Comparison of ENCODE assay signal across 1 cellular context in the genomic region with DNA sequence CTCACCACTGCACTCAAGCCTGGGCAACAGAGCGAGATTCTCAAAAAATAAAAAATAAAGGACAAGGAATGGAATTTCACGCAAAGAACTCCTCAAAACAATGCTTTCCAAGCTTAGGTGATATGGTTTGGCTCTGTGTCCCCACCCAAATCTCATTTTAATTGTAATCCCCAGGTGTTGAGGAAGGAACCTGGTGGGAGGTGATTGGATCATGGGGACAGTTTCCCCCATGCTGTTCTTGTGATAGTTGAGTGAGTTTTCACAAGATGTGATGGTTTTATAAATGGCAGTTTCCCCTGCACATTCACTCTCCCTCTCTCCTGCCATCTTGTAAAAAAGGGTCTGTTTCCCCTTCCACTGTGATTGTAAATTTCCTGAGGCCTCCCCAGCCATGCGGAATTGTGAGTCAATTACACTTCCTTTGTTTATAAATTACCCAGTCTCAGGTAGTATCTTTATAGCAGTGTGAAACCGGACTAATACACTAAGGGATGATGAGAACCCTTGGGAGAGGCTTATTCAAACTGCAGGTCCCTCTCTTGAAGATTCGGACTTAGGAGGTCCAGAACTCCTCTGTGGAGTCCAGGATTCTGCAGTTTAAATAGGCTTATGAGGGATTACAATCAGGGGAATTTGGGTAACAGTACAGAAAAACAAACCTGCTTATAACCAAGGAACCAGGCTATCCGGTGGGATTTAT.
TF ChIP-seq lines count a peak whose summit lies in the region.

No MANE protein-coding gene starts in this region.

TF ChIP-seq in WTC11, 78 proteins besides CTCF, POLR2A, EP300 and RAD21 (continued from another document):
- TF ChIP-seq, protein P1, sequence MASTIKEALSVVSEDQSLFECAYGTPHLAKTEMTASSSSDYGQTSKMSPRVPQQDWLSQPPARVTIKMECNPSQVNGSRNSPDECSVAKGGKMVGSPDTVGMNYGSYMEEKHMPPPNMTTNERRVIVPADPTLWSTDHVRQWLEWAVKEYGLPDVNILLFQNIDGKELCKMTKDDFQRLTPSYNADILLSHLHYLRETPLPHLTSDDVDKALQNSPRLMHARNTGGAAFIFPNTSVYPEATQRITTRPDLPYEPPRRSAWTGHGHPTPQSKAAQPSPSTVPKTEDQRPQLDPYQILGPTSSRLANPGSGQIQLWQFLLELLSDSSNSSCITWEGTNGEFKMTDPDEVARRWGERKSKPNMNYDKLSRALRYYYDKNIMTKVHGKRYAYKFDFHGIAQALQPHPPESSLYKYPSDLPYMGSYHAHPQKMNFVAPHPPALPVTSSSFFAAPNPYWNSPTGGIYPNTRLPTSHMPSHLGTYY (CRISPR knock-in tag; IDR thresholded peaks at IDR 0.05) = no peak
- TF ChIP-seq ZNF423 (CRISPR knock-in tag; IDR thresholded peaks at IDR 0.05) = 0 out of 2 replicates have a peak, but pooled peaks have one; percentile 49
- no peak for TF ChIP-seq ZBTB21 (CRISPR knock-in tag; IDR thresholded peaks at IDR 0.05; ENCODE audit: borderline replicate concordance)
- TF ChIP-seq, protein P2, sequence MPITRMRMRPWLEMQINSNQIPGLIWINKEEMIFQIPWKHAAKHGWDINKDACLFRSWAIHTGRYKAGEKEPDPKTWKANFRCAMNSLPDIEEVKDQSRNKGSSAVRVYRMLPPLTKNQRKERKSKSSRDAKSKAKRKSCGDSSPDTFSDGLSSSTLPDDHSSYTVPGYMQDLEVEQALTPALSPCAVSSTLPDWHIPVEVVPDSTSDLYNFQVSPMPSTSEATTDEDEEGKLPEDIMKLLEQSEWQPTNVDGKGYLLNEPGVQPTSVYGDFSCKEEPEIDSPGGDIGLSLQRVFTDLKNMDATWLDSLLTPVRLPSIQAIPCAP (CRISPR knock-in tag; IDR thresholded peaks at IDR 0.05) = no peak
- TF ChIP-seq, protein P3, sequence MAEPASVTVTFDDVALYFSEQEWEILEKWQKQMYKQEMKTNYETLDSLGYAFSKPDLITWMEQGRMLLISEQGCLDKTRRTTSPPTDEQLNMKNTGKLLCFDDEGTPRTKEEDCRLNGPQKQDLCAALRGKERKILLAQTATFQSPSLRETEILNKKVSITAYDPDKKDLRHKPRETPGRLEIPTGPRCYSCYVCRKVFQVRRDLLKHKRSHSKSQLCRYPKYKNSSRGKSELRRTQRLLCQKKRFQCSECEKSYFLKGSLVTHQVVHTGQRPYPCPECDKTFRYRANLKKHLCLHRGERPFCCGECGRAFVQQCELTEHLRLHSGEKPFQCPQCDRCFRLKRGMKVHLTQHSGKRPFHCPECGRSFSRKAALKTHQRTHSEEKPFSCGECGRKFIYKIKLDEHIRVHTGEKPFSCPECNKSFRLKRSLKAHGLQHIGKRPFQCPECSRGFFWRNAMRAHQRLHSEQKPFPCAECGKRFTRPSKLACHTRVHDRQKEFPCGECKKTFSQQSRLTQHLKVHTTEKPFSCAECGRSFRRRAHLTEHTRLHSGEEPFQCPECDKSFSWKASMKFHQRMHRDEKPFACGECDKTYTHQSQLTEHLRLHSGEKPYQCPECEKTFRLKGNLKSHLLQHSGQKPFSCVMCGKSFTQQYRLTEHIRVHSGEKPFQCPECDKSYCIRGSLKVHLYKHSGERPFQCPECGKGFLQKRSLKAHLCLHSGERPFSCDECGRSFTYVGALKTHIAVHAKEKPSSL (CRISPR knock-in tag; conservative IDR thresholded peaks at IDR 0.05) = no peak
- no peak for TF ChIP-seq ZNF416 (CRISPR knock-in tag; IDR thresholded peaks at IDR 0.05)
- TF ChIP-seq, protein P4, sequence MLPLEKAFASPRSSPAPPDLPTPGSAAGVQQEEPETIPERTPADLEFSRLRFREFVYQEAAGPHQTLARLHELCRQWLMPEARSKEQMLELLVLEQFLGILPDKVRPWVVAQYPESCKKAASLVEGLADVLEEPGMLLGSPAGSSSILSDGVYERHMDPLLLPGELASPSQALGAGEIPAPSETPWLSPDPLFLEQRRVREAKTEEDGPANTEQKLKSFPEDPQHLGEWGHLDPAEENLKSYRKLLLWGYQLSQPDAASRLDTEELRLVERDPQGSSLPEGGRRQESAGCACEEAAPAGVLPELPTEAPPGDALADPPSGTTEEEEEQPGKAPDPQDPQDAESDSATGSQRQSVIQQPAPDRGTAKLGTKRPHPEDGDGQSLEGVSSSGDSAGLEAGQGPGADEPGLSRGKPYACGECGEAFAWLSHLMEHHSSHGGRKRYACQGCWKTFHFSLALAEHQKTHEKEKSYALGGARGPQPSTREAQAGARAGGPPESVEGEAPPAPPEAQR (CRISPR knock-in tag; IDR thresholded peaks at IDR 0.05) = no peak
- no peak for TF ChIP-seq FOXJ3 (CRISPR knock-in tag; IDR thresholded peaks at IDR 0.05; ENCODE audit: borderline replicate concordance)
- TF ChIP-seq NR3C1 (CRISPR knock-in tag; conservative IDR thresholded peaks at IDR 0.05; ENCODE audit: low read depth) = no peak
- no peak for TF ChIP-seq MXD4 (CRISPR knock-in tag; IDR thresholded peaks at IDR 0.05; ENCODE audit: borderline replicate concordance)
- 0 out of 2 replicates have a peak, but pooled peaks have one; percentile 53 for TF ChIP-seq CREM (CRISPR knock-in tag; IDR thresholded peaks at IDR 0.05)
- no peak for TF ChIP-seq ZNF263 (CRISPR knock-in tag; IDR thresholded peaks at IDR 0.05; ENCODE audit: low read depth)
- TF ChIP-seq PRRX2 (CRISPR knock-in tag; IDR thresholded peaks at IDR 0.05) = no peak
